14 cellular contexts compared by ENCODE assay signal in genomic region chr18:9234528-9234927, GRCh38.
DNase-seq lines count a peak whose midpoint lies in the region; ATAC-seq and TF ChIP-seq lines count a peak whose summit lies in the region.
"Had no signal": no experiment of that assay in that cellular context is flagged by ENCODE, and none has a peak within 500 bp of the region (broad histone marks: within the 10 kb centered on the region; RNA-seq: fewer than 3 reads in every experiment).

No MANE protein-coding gene starts in this region.

- H3K27me3 Mint-ChIP-seq in activated T-cell treated with anti-CD3 and anti-CD28 coated beads, Interleukin-2, amount 50 U/mL, for 72 hours (ENCODE audit: low read depth), result no peaks in the 10 kb centered on the region
- no peaks in the 10 kb centered on the region for H3K27me3 Mint-ChIP-seq in activated T-cell treated with anti-CD3 and anti-CD28 coated beads, Interleukin-2, amount 50 U/mL, for 4 hours (ENCODE audit: low read depth)
- no peaks in the 10 kb centered on the region for H3K27me3 Mint-ChIP-seq in WTC11 (ENCODE audit: low read depth)
- H3K27me3 Mint-ChIP-seq: CD4-positive, alpha-beta memory T cell had no signal

- CTCF ChIA-PET in WTC11 (lab: Charles Lee), result interaction anchor here (0.9 to 1.9 kb wide), 5 partner anchors 13 to 169 kb away, joined by 3 to 6 read pairs (median 3); partner anchors contain the start of gene TWSG1

- no peak for DNase-seq in activated T-cell treated with anti-CD3 and anti-CD28 coated beads, Interleukin-2, amount 50 U/mL, for 72 hours
- DNase-seq in activated T-cell treated with anti-CD3 and anti-CD28 coated beads, Interleukin-2, amount 50 U/mL, for 4 hours, result no peak
- peak; percentile 21 for DNase-seq in D341Med (ENCODE audit: low spot score)
- DNase-seq in WTC11 (ENCODE audit: low spot score), result no peak
- no peak for DNase-seq in stimulated activated effector memory CD8-positive, alpha-beta T cell treated with anti-CD3 and anti-CD28 coated beads, Interleukin-12 subunit alpha, Interleukin-12 subunit beta, amount 100 ng/mL, for 72 hours (ENCODE audit: low spot score in 2 of 2)
- no peak for DNase-seq in HuH-7 (ENCODE audit: low spot score)
- DNase-seq in amniotic stem cell (lab: John Stamatoyannopoulos, UW), result no peak
- DNase-seq: Calu3; CD4-positive, alpha-beta memory T cell; COR-L47; DMS153; DND-41; GM23248; HCEC 1CT had no signal

- peak overlapping the region; percentile 86 for H3K27ac Mint-ChIP-seq in activated T-cell treated with anti-CD3 and anti-CD28 coated beads, Interleukin-2, amount 50 U/mL, for 72 hours
- 0 out of 2 replicates have a peak overlapping the region, but pooled peaks have one; percentile 31 for H3K27ac Mint-ChIP-seq in WTC11
- H3K27ac Mint-ChIP-seq in stimulated activated effector memory CD8-positive, alpha-beta T cell treated with anti-CD3 and anti-CD28 coated beads, Interleukin-12 subunit alpha, Interleukin-12 subunit beta, amount 100 ng/mL, for 72 hours, result peak overlapping the region; percentile 60

- TF ChIP-seq CTCF in WTC11 (IDR thresholded peaks at IDR 0.05), result no peak

- POLR2A ChIA-PET in WTC11 (lab: Charles Lee), result interaction anchor here (0.5 to 1.2 kb wide), 2 partner anchors 99 to 135 kb away, joined by 3 read pairs; no protein-coding TSS in a partner anchor

- no peak overlapping the region for H3K4me3 Mint-ChIP-seq in activated T-cell treated with anti-CD3 and anti-CD28 coated beads, Interleukin-2, amount 50 U/mL, for 72 hours
- H3K4me3 Mint-ChIP-seq in activated T-cell treated with anti-CD3 and anti-CD28 coated beads, Interleukin-2, amount 50 U/mL, for 4 hours, result no peak overlapping the region
- no peak overlapping the region for H3K4me3 Mint-ChIP-seq in WTC11
- H3K4me3 Mint-ChIP-seq in stimulated activated effector memory CD8-positive, alpha-beta T cell treated with anti-CD3 and anti-CD28 coated beads, Interleukin-12 subunit alpha, Interleukin-12 subunit beta, amount 100 ng/mL, for 72 hours, result no peak overlapping the region
- H3K4me3 Mint-ChIP-seq: CD4-positive, alpha-beta memory T cell had no signal

- H3K4me1 Mint-ChIP-seq in activated T-cell treated with anti-CD3 and anti-CD28 coated beads, Interleukin-2, amount 50 U/mL, for 72 hours (ENCODE audit: low read depth), result peaks cover 5% of the 10 kb centered on the region
- peaks cover 12% of the 10 kb centered on the region for H3K4me1 Mint-ChIP-seq in activated T-cell treated with anti-CD3 and anti-CD28 coated beads, Interleukin-2, amount 50 U/mL, for 4 hours (ENCODE audit: low read depth)
- no peaks in the 10 kb centered on the region for H3K4me1 Mint-ChIP-seq in WTC11
- H3K4me1 Mint-ChIP-seq in stimulated activated effector memory CD8-positive, alpha-beta T cell treated with anti-CD3 and anti-CD28 coated beads, Interleukin-12 subunit alpha, Interleukin-12 subunit beta, amount 100 ng/mL, for 72 hours, result peaks cover 75% of the 10 kb centered on the region

- no peak for ATAC-seq in activated T-cell treated with anti-CD3 and anti-CD28 coated beads, Interleukin-2, amount 50 U/mL, for 72 hours (replicated peaks in 1 of 2)
- ATAC-seq in activated T-cell treated with anti-CD3 and anti-CD28 coated beads, Interleukin-2, amount 50 U/mL, for 4 hours, result no peak
- ATAC-seq in WTC11, result no peak
- no peak for ATAC-seq in stimulated activated effector memory CD8-positive, alpha-beta T cell treated with anti-CD3 and anti-CD28 coated beads, Interleukin-12 subunit alpha, Interleukin-12 subunit beta, amount 100 ng/mL, for 72 hours

- peaks cover 9 to 16% of the 10 kb centered on the region in 2 donors for H3K9me3 Mint-ChIP-seq in activated T-cell treated with anti-CD3 and anti-CD28 coated beads, Interleukin-2, amount 50 U/mL, for 72 hours
- H3K9me3 Mint-ChIP-seq in activated T-cell treated with anti-CD3 and anti-CD28 coated beads, Interleukin-2, amount 50 U/mL, for 4 hours, result peaks cover 21% of the 10 kb centered on the region
- H3K9me3 Mint-ChIP-seq in WTC11, result peaks cover 22% of the 10 kb centered on the region
- H3K9me3 Mint-ChIP-seq in stimulated activated effector memory CD8-positive, alpha-beta T cell treated with anti-CD3 and anti-CD28 coated beads, Interleukin-12 subunit alpha, Interleukin-12 subunit beta, amount 100 ng/mL, for 72 hours, result peaks cover 4% of the 10 kb centered on the region

- H3K36me3 Mint-ChIP-seq in activated T-cell treated with anti-CD3 and anti-CD28 coated beads, Interleukin-2, amount 50 U/mL, for 72 hours (ENCODE audit: insufficient read depth in 2 of 2), result peaks cover 37 to 66% of the 10 kb centered on the region in 2 donors
- peaks cover 75% of the 10 kb centered on the region for H3K36me3 Mint-ChIP-seq in activated T-cell treated with anti-CD3 and anti-CD28 coated beads, Interleukin-2, amount 50 U/mL, for 4 hours (ENCODE audit: insufficient read depth)
- H3K36me3 Mint-ChIP-seq in WTC11, result peaks cover 27% of the 10 kb centered on the region
- peaks cover 100% of the 10 kb centered on the region for H3K36me3 Mint-ChIP-seq in stimulated activated effector memory CD8-positive, alpha-beta T cell treated with anti-CD3 and anti-CD28 coated beads, Interleukin-12 subunit alpha, Interleukin-12 subunit beta, amount 100 ng/mL, for 72 hours

TF ChIP-seq in WTC11, 78 proteins besides CTCF, POLR2A, EP300 and RAD21 (continues in another document):
- TF ChIP-seq IRF2 (CRISPR knock-in tag; IDR thresholded peaks at IDR 0.05; ENCODE audit: borderline replicate concordance, low read depth), result no peak
- TF ChIP-seq ZNF121 (CRISPR knock-in tag; IDR thresholded peaks at IDR 0.05), result no peak
- no peak for TF ChIP-seq ZNF396 (CRISPR knock-in tag; IDR thresholded peaks at IDR 0.05; ENCODE audit: borderline replicate concordance)
- TF ChIP-seq PREB (CRISPR knock-in tag; IDR thresholded peaks at IDR 0.05; ENCODE audit: borderline replicate concordance), result no peak
- TF ChIP-seq ZNF138 (CRISPR knock-in tag; conservative IDR thresholded peaks at IDR 0.05), result no peak
- TF ChIP-seq NFATC4 (CRISPR knock-in tag; IDR thresholded peaks at IDR 0.05), result no peak
- TF ChIP-seq GABPB1 (CRISPR knock-in tag; IDR thresholded peaks at IDR 0.05), result no peak
- TF ChIP-seq FOXK1 (CRISPR knock-in tag; IDR thresholded peaks at IDR 0.05), result no peak
- no peak for TF ChIP-seq E2F1 (CRISPR knock-in tag; IDR thresholded peaks at IDR 0.05)
- no peak for TF ChIP-seq HMGXB4 (CRISPR knock-in tag; IDR thresholded peaks at IDR 0.05)
- no peak for TF ChIP-seq FOXP4 (CRISPR knock-in tag; IDR thresholded peaks at IDR 0.05)
- no peak for TF ChIP-seq JUN (CRISPR knock-in tag; IDR thresholded peaks at IDR 0.05)
- TF ChIP-seq MXD4 (CRISPR knock-in tag; IDR thresholded peaks at IDR 0.05; ENCODE audit: borderline replicate concordance), result no peak
- TF ChIP-seq, protein P1, sequence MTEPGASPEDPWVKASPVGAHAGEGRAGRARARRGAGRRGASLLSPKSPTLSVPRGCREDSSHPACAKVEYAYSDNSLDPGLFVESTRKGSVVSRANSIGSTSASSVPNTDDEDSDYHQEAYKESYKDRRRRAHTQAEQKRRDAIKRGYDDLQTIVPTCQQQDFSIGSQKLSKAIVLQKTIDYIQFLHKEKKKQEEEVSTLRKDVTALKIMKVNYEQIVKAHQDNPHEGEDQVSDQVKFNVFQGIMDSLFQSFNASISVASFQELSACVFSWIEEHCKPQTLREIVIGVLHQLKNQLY (CRISPR knock-in tag; IDR thresholded peaks at IDR 0.05), result no peak

Comparison
In these comparisons a context has a peak if more than half of its experiments do, and no peak if none do; other contexts are left out.
1. H3K27ac Mint-ChIP-seq: peak in every context shown above with its lines; median percentile 86 in activated T-cell treated with anti-CD3 and anti-CD28 coated beads, Interleukin-2, amount 50 U/mL, for 72 hours; 60 in stimulated activated effector memory CD8-positive, alpha-beta T cell treated with anti-CD3 and anti-CD28 coated beads, Interleukin-12 subunit alpha, Interleukin-12 subunit beta, amount 100 ng/mL, for 72 hours; 31 in WTC11.